15 cellular contexts compared by ENCODE assay signal in genomic region chr12:52250048-52250990, GRCh38. TPM values are rescaled to one million over a fixed set of nuclear protein-coding genes. Genes with fewer than 3 reads are reported as not detected.
DNase-seq lines count a peak whose midpoint lies in the region; ATAC-seq, FAIRE-seq and TF ChIP-seq lines count a peak whose summit lies in the region.
"Had no signal": no experiment of that assay in that cellular context is flagged by ENCODE, and none has a peak within 500 bp of the region (broad histone marks: within the 10 kb centered on the region; RNA-seq: fewer than 3 reads in every experiment).

No MANE protein-coding gene starts in this region.

- no peak overlapping the region for H3K27ac ChIP-seq in mammary epithelial cell (ENCODE audit: insufficient read depth, low read depth, low read length)
- no peak overlapping the region for H3K27ac ChIP-seq in astrocyte (ENCODE audit: low read depth, low read length)
- H3K27ac ChIP-seq in thyroid gland = peak overlapping the region; percentile 94 to 100 (median 99)

- CTCF ChIA-PET in MCF 10A (lab: Yijun Ruan, JAX) (interaction anchor here (0.7 to 1.2 kb wide), 2 partner anchors 13 to 29 kb away, joined by 3 to 6 read pairs; no protein-coding TSS in a partner anchor), mammary epithelial cell (lab: Charles Lee; ENCODE audit: low non-redundant PET) (no interaction called here)

- H3K36me3 Mint-ChIP-seq in MCF 10A (ENCODE audit: insufficient read depth, unreplicated experiment) (peaks cover 65% of the 10 kb centered on the region), astrocyte (ENCODE audit: low read depth, unreplicated experiment) (peaks cover 4% of the 10 kb centered on the region)
- H3K36me3 Mint-ChIP-seq: stimulated activated memory B cell treated with anti-CD40 and anti-IgM and Interleukin-4, amounts not matched to agents 10 μg/mL and 1 μg/mL and 100 μg/mL, for 72 hours had no signal

- BruUV-seq in MCF 10A (replicated peaks; lab: Mats Ljungman, UMichigan) (no TSS peak), mammary epithelial cell (replicated peaks; lab: Mats Ljungman, UMichigan) (no TSS peak)

- H3K27me3 Mint-ChIP-seq in MCF 10A (ENCODE audit: insufficient read depth, unreplicated experiment) (no peaks in the 10 kb centered on the region), astrocyte (ENCODE audit: low read depth, unreplicated experiment) (peaks cover 71% of the 10 kb centered on the region)

- dilution Hi-C loops in mammary epithelial cell (cut with HindIII; ENCODE audit: low sequenced_read_pairs) = no loop called here

- H3K9me3 Mint-ChIP-seq in MCF 10A (ENCODE audit: unreplicated experiment) (no peaks in the 10 kb centered on the region), astrocyte (ENCODE audit: unreplicated experiment) (peaks cover 2% of the 10 kb centered on the region)
- H3K9me3 Mint-ChIP-seq: stimulated activated memory B cell treated with anti-CD40 and anti-IgM and Interleukin-4, amounts not matched to agents 10 μg/mL and 1 μg/mL and 100 μg/mL, for 72 hours had no signal

- TF ChIP-seq POLR2A in thyroid gland (IDR thresholded peaks at IDR 0.05) = no peak
- TF ChIP-seq POLR2A in GM18505 (IDR thresholded peaks at IDR 0.05; ENCODE audit: borderline replicate concordance, extremely low read depth, insufficient read depth, insufficient read length) = no peak

- no peak for TF ChIP-seq CTCF in MCF 10A (IDR thresholded peaks at IDR 0.05; ENCODE audit: unreplicated experiment)
- no peak for TF ChIP-seq CTCF in mammary epithelial cell (conservative IDR thresholded peaks at IDR 0.05 in 1 of 2, IDR thresholded peaks at IDR 0.05 in 1 of 2; ENCODE audit: extremely low read depth in 1 of 2, insufficient read depth in 1 of 2, low read depth in 1 of 2, low read length in 2 of 2)
- TF ChIP-seq CTCF in astrocyte (IDR thresholded peaks at IDR 0.05; ENCODE audit: insufficient read depth, low read depth, low read length) = no peak
- TF ChIP-seq CTCF in thyroid gland (IDR thresholded peaks at IDR 0.05) = no peak

- POLR2A ChIA-PET in MCF 10A (lab: Yijun Ruan, JAX) = interaction anchor here (0.6 to 1.5 kb wide), 4 partner anchors 8 to 35 kb away, joined by 3 to 4 read pairs (median 3); no protein-coding TSS in a partner anchor

- H2AFZ ChIP-seq in mammary epithelial cell (ENCODE audit: low read depth, low read length) (no peak overlapping the region), astrocyte (ENCODE audit: low read depth, low read length) (no peak overlapping the region)

- H3K4me2 ChIP-seq in mammary epithelial cell (ENCODE audit: insufficient read depth, low read depth, low read length) (no peak overlapping the region), astrocyte (ENCODE audit: low read length) (peak overlapping the region; percentile 9)

- no peak overlapping the region for H3K4me3 Mint-ChIP-seq in MCF 10A (ENCODE audit: unreplicated experiment)
- no peak overlapping the region for H3K4me3 Mint-ChIP-seq in astrocyte (ENCODE audit: unreplicated experiment)
- H3K4me3 Mint-ChIP-seq: stimulated activated memory B cell treated with anti-CD40 and anti-IgM and Interleukin-4, amounts not matched to agents 10 μg/mL and 1 μg/mL and 100 μg/mL, for 72 hours had no signal

- H3K79me2 ChIP-seq in mammary epithelial cell (ENCODE audit: insufficient read depth, low read length) (no peaks in the 10 kb centered on the region), astrocyte (ENCODE audit: insufficient read depth, low read length) (no peaks in the 10 kb centered on the region)

- FAIRE-seq in astrocyte (lab: Jason Lieb, UNC) = no peak

- H3K9ac ChIP-seq in mammary epithelial cell (ENCODE audit: insufficient read depth, low read length) (no peak overlapping the region), astrocyte (ENCODE audit: low read length) (no peak overlapping the region)

- no peaks in the 10 kb centered on the region for H3K9me3 ChIP-seq in mammary epithelial cell (replicated peaks; ENCODE audit: insufficient read depth, low read length)
- no peaks in the 10 kb centered on the region for H3K9me3 ChIP-seq in astrocyte (ENCODE audit: insufficient read depth, low read depth, low read length)
- no peaks in the 10 kb centered on the region for H3K9me3 ChIP-seq in thyroid gland

- in situ Hi-C loops in mammary epithelial cell (cut with MboI; ENCODE audit: low sequenced_read_pairs in 2 of 2) = loop anchor here in 1 of 2 donors (5.0 kb wide), 1 partner anchor 77 kb away; no protein-coding TSS in a partner anchor

- 96% methylated on average over 39 of the region's 52 CpGs for WGBS in mammary epithelial cell (ENCODE audit: low coverage, missing lambda C conversion rate)
- 58 to 64% methylated on average over 24 to 52 of the region's 52 CpGs for WGBS in thyroid gland, 2 donors

- intact Hi-C loops in MCF 10A (cut with micrococcal nuclease) = no loop called here
- intact Hi-C loops in mammary epithelial cell (cut with micrococcal nuclease) = no loop called here
- intact Hi-C loops in thyroid gland (cut with DNase I) = no loop called here

- ATAC-seq in GM21619 (IDR thresholded peaks at IDR 0.05; ENCODE audit: unreplicated experiment) (no peak), GM18505 (IDR thresholded peaks at IDR 0.05; ENCODE audit: unreplicated experiment) (no peak)
- ATAC-seq: stimulated activated memory B cell treated with anti-CD40 and anti-IgM and Interleukin-4, amounts not matched to agents 10 μg/mL and 1 μg/mL and 100 μg/mL, for 72 hours had no signal

- H3K36me3 ChIP-seq in mammary epithelial cell (ENCODE audit: insufficient read depth, low read length) (peaks cover 28% of the 10 kb centered on the region), astrocyte (ENCODE audit: insufficient read depth, low read length) (no peaks in the 10 kb centered on the region), thyroid gland (no peaks in the 10 kb centered on the region)

- no peak overlapping the region for H3K4me3 ChIP-seq in mammary epithelial cell (replicated peaks in 1 of 3; ENCODE audit: insufficient read depth in 1 of 3, low read depth in 2 of 3, low read length in 3 of 3)
- H3K4me3 ChIP-seq in astrocyte (ENCODE audit: insufficient read depth, low read depth, low read length) = no peak overlapping the region
- no peak overlapping the region for H3K4me3 ChIP-seq in thyroid gland (replicated peaks in 1 of 3)
- H3K4me3 ChIP-seq: lung had no signal

- peak; percentile 46 for DNase-seq in MCF 10A (ENCODE audit: unreplicated experiment)
- DNase-seq in mammary epithelial cell = no peak
- DNase-seq in astrocyte (ENCODE audit: low read depth) = no peak
- peak; percentile 73 for DNase-seq in islet precursor cell
- DNase-seq in thyroid gland = no peak
- DNase-seq in NCI-H1417 treated with DMSO at 0.1 percent for 48 hours (lab: John Stamatoyannopoulos, UW) = no peak
- DNase-seq: DMS79 treated with DMSO at 0.1 percent for 48 hours, HCEC 1CT, NCI-H1436 treated with DMSO at 0.1 percent for 48 hours, NCI-H524 had no signal

- H3K27me3 ChIP-seq in mammary epithelial cell (ENCODE audit: insufficient read depth, low read length) = no peaks in the 10 kb centered on the region
- H3K27me3 ChIP-seq in astrocyte (ENCODE audit: insufficient read depth, low read length) = peaks cover 14% of the 10 kb centered on the region
- no peaks in the 10 kb centered on the region for H3K27me3 ChIP-seq in thyroid gland

- peak overlapping the region; percentile 99 for H3K27ac Mint-ChIP-seq in MCF 10A (ENCODE audit: low read depth, unreplicated experiment)
- no peak overlapping the region for H3K27ac Mint-ChIP-seq in astrocyte (ENCODE audit: unreplicated experiment)
- H3K27ac Mint-ChIP-seq: stimulated activated memory B cell treated with anti-CD40 and anti-IgM and Interleukin-4, amounts not matched to agents 10 μg/mL and 1 μg/mL and 100 μg/mL, for 72 hours had no signal

- H4K20me1 ChIP-seq in mammary epithelial cell (ENCODE audit: insufficient read depth, low read length) (peaks cover 10% of the 10 kb centered on the region), astrocyte (ENCODE audit: insufficient read depth, low read length) (no peaks in the 10 kb centered on the region)

- H3K4me1 ChIP-seq in mammary epithelial cell (ENCODE audit: insufficient read depth, low read length) (peaks cover 6% of the 10 kb centered on the region), astrocyte (ENCODE audit: insufficient read depth, low read length) (peaks cover 12% of the 10 kb centered on the region), thyroid gland (peaks cover 43 to 48% of the 10 kb centered on the region in 2 donors)

- peaks cover 32% of the 10 kb centered on the region for H3K4me1 Mint-ChIP-seq in MCF 10A (ENCODE audit: insufficient read depth, unreplicated experiment)
- peaks cover 20% of the 10 kb centered on the region for H3K4me1 Mint-ChIP-seq in astrocyte (ENCODE audit: low read depth, unreplicated experiment)

RNA-seq across cellular contexts. Expression of gene KRT7, which starts 17.3 kb away (rescaled TPM):
- total RNA-seq in MCF 10A (2022) = 2,379 and 3,360 TPM in 2 replicates
- total RNA-seq in mammary epithelial cell = 1,000 to 10,000 TPM; 2,215 to 3,387 TPM
- polyA plus RNA-seq in mammary epithelial cell = 3,281 TPM
- 4,390 TPM for polyA minus RNA-seq in mammary epithelial cell
- total RNA-seq in astrocyte = 97.6 and 149 TPM in 2 replicates
- 100 to 1,000 TPM; 333 to 826 (median 460) TPM for total RNA-seq in thyroid gland

RNA-seq across cellular contexts. Expression of gene KRT86, which starts 24.1 kb away (rescaled TPM):
- 37.8 and 45.1 TPM in 2 replicates for total RNA-seq in MCF 10A (2022)
- total RNA-seq in mammary epithelial cell = 10 to 100 TPM in 1 of 2 donors, 1 to 10 TPM in 1; 6.3 to 34.9 TPM
- 8.6 TPM for polyA plus RNA-seq in mammary epithelial cell
- 0.72 TPM for polyA minus RNA-seq in mammary epithelial cell
- total RNA-seq in astrocyte = 0.24 and 0.43 TPM in 2 replicates
- total RNA-seq in thyroid gland = 1 to 10 TPM in 1 of 4 donors, under 1 TPM in 3; 0.13 to 1.1 (median 0.42) TPM
- total RNA-seq: glomerular endothelial cell had no signal

RNA-seq across cellular contexts. Expression of gene KRT81, which starts 41.0 kb away (rescaled TPM):
- total RNA-seq in MCF 10A (2022) = 2,023 and 2,244 TPM in 2 replicates
- total RNA-seq in mammary epithelial cell = 100 to 1,000 TPM; 176 to 903 TPM
- 90.5 TPM for polyA plus RNA-seq in mammary epithelial cell
- polyA minus RNA-seq in mammary epithelial cell = 21.9 TPM
- 1.2 TPM in 2 replicates for total RNA-seq in astrocyte
- total RNA-seq in thyroid gland = under 1 TPM in 2 of 4 donors, not detected in 2; 0.11 to 0.71 TPM
- total RNA-seq: glomerular endothelial cell had no signal

RNA-seq across cellular contexts. Expression of gene KRT80, which starts 58.5 kb away (rescaled TPM):
- total RNA-seq in MCF 10A (2022) = 27.4 and 52.3 TPM in 2 replicates
- total RNA-seq in mammary epithelial cell = 1 to 10 TPM; 1.8 to 2.7 TPM
- polyA plus RNA-seq in mammary epithelial cell = 1.2 TPM
- not detected for polyA minus RNA-seq in mammary epithelial cell
- 2.8 and 3.6 TPM in 2 replicates for total RNA-seq in astrocyte
- total RNA-seq in thyroid gland = 1 to 10 TPM in 1 of 4 donors, under 1 TPM in 1, not detected in 2; 0.34 to 1.6 TPM

Comparison
In these comparisons a context has a peak if more than half of its experiments do, and no peak if none do; other contexts are left out.
1. DNase-seq: peak in MCF 10A (single experiment) and islet precursor cell (single experiment); none in mammary epithelial cell (single experiment), astrocyte (single experiment), thyroid gland (0 of 2) and NCI-H1417 treated with DMSO at 0.1 percent for 48 hours (single experiment).
2. H3K27ac ChIP-seq: peak in thyroid gland (3 of 3); none in mammary epithelial cell (single experiment) and astrocyte (single experiment).
3. RNA of gene KRT81, which starts 41.0 kb away (total RNA-seq): 2,023 to 2,244 TPM in MCF 10A and 176 to 903 TPM in mammary epithelial cell; 1.2 TPM in astrocyte and 0.11 to 0.71 TPM in thyroid gland; every median in the first group is over 10 times any median in the second.